In genomic region chr18:58779514-58779913, GRCh38 we compare ENCODE assay signal across 17 cellular contexts.
"Had no signal": no experiment of that assay in that cellular context is flagged by ENCODE, and none has a peak within 500 bp of the region (broad histone marks: within the 10 kb centered on the region; RNA-seq: fewer than 3 reads in every experiment).

No MANE protein-coding gene starts in this region.

- H3K9me3 Mint-ChIP-seq: activated naive CD8-positive, alpha-beta T cell treated with anti-CD3 and anti-CD28 coated beads, Interleukin-2, amount 50 U/mL, for 24 hours; naive B cell had no signal

- H3K4me3 Mint-ChIP-seq: activated CD8-positive, alpha-beta T cell treated with anti-CD3 and anti-CD28 coated beads, Interleukin-2, amount 10 ng/mL, durations not matched to agents 7 days and 5 days; activated naive CD8-positive, alpha-beta T cell treated with anti-CD3 and anti-CD28 coated beads, Interleukin-2, amount 50 U/mL, for 24 hours; naive B cell had no signal

- H3K27me3 ChIP-seq: esophagus muscularis mucosa, heart left ventricle, right lobe of liver, suprapubic skin, vagina had no signal

- H3K9me3 ChIP-seq: esophagus muscularis mucosa, heart left ventricle, right lobe of liver, suprapubic skin, vagina had no signal

- DNase-seq: activated CD4-positive, alpha-beta T cell treated with anti-CD3 and anti-CD28 coated beads for 4 hours; activated CD8-positive, alpha-beta T cell treated with anti-CD3 and anti-CD28 coated beads, Interleukin-2, amount 10 ng/mL, durations not matched to agents 7 days and 5 days; activated naive CD4-positive, alpha-beta T cell treated with Interleukin-2 at 50 U/mL for 16 hours; activated naive CD8-positive, alpha-beta T cell treated with anti-CD3 and anti-CD28 coated beads, Interleukin-2, amount 50 U/mL, for 24 hours; foreskin melanocyte; heart left ventricle; left ventricle myocardium superior; naive B cell; right lobe of liver; stimulated activated CD4-positive, alpha-beta T cell treated with anti-CD3 and anti-CD28 coated beads, Interleukin-12 subunit alpha, Interleukin-12 subunit beta, amount 100 ng/mL, for 4 hours; stimulated activated CD4-positive, alpha-beta T cell treated with anti-CD3 and anti-CD28 coated beads, Interleukin-2, amount 100 ng/mL, for 48 hours; stimulated activated naive CD8-positive, alpha-beta T cell treated with anti-CD3 and anti-CD28 coated beads, Interleukin-15, Interleukin-2, amounts not matched to agents 100 U/mL and 50 U/mL, for 24 hours; T1000; WERI-Rb-1 had no signal

- H3K4me3 ChIP-seq: esophagus muscularis mucosa, heart left ventricle, right lobe of liver, suprapubic skin, vagina had no signal

- ATAC-seq: activated CD8-positive, alpha-beta T cell treated with anti-CD3 and anti-CD28 coated beads, Interleukin-2, amount 10 ng/mL, durations not matched to agents 7 days and 5 days; activated naive CD8-positive, alpha-beta T cell treated with anti-CD3 and anti-CD28 coated beads, Interleukin-2, amount 50 U/mL, for 24 hours; heart left ventricle; left ventricle myocardium superior; right lobe of liver; stimulated activated naive CD8-positive, alpha-beta T cell treated with anti-CD3 and anti-CD28 coated beads, Interleukin-15, Interleukin-2, amounts not matched to agents 100 U/mL and 50 U/mL, for 24 hours had no signal

- H3K27ac ChIP-seq: esophagus muscularis mucosa, right lobe of liver, suprapubic skin, vagina, WERI-Rb-1 had no signal

- H3K36me3 ChIP-seq: esophagus muscularis mucosa, heart left ventricle, right lobe of liver, suprapubic skin, vagina, WERI-Rb-1 had no signal

- H3K4me1 ChIP-seq: right lobe of liver had no signal

- H3K4me1 Mint-ChIP-seq: activated naive CD8-positive, alpha-beta T cell treated with anti-CD3 and anti-CD28 coated beads, Interleukin-2, amount 50 U/mL, for 24 hours had no signal

- H3K27ac Mint-ChIP-seq: activated CD8-positive, alpha-beta T cell treated with anti-CD3 and anti-CD28 coated beads, Interleukin-2, amount 10 ng/mL, durations not matched to agents 7 days and 5 days; activated naive CD8-positive, alpha-beta T cell treated with anti-CD3 and anti-CD28 coated beads, Interleukin-2, amount 50 U/mL, for 24 hours had no signal

- H3K36me3 Mint-ChIP-seq: naive B cell had no signal
